In the genomic region with DNA sequence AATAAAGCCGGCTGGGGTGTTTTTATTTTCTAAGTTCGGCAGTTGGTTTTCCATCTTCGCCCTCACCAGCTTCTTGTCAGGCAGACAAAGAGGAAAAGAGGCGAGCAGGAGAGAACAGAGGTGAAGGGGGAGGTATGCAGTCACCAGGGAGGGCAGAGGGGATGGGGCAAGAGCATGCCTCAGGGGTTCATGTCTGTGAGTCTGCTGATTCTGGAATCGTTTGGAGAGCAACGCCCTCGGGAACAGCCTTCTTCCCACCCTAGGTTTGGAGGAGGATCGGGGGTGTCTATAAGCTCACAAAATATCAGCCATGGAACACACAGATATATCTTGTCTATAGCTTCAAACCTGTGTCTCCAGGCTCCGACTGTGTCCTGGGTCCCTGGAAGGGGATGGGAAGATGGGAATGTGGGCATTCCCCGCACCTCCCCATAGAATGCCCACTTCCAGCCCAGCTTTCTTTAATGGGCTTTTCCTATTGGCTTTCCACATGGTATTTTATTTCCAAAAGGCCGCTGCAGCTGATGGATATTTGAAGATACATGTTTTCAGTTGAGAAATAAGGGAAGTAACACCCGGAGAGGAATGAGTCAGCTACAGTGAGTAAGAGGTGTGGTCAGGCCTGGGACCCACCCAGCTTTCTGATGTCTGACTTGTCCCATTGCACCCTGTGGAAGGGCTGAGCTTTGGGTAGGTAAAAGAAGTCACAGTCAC, we compare ENCODE assay signal across 9 cellular contexts.
DNase-seq lines count a peak whose midpoint lies in the region; ATAC-seq and TF ChIP-seq lines count a peak whose summit lies in the region.
"Had no signal": no experiment of that assay in that cellular context is flagged by ENCODE, and none has a peak within 500 bp of the region (broad histone marks: within the 10 kb centered on the region; RNA-seq: fewer than 3 reads in every experiment).

No MANE protein-coding gene starts in this region.

- peak overlapping the region in 1 of 2 donors; percentile 58 for H3K27ac ChIP-seq in left lung
- H3K27ac ChIP-seq: parathyroid adenoma had no signal

- no peak for TF ChIP-seq CTCF in left lung (IDR thresholded peaks at IDR 0.05)
- no peak for TF ChIP-seq CTCF in type B pancreatic cell (conservative IDR thresholded peaks at IDR 0.05)

- H3K36me3 ChIP-seq in left lung, result no peaks in the 10 kb centered on the region

- H3K4me1 ChIP-seq in left lung, result peaks cover 0 to 38% of the 10 kb centered on the region in 2 donors
- H3K4me1 ChIP-seq: parathyroid adenoma had no signal

- peaks cover 0 to 26% of the 10 kb centered on the region in 2 donors for H3K27me3 ChIP-seq in left lung

- H3K9me3 ChIP-seq in left lung, result peaks cover 0 to 12% of the 10 kb centered on the region in 2 donors

- peaks cover 37% of the 10 kb centered on the region for H3K27me3 Mint-ChIP-seq in type B pancreatic cell

- no peak overlapping the region for H3K27ac Mint-ChIP-seq in type B pancreatic cell

- ATAC-seq in left lung (peak; percentile 83), HG03439 (IDR thresholded peaks at IDR 0.05; ENCODE audit: unreplicated experiment) (no peak)

- no peak overlapping the region for H3K4me3 Mint-ChIP-seq in type B pancreatic cell

- H3K4me3 ChIP-seq in left lung, result no peak overlapping the region

- DNase-seq in AG08396 (ENCODE audit: low spot score), result peak; percentile 84
- peak; percentile 41 for DNase-seq in HK-2 (ENCODE audit: unreplicated experiment)
- peak; percentile 25 to 49 for DNase-seq in activated T-cell treated with anti-CD3 and anti-CD28 coated beads, Interleukin-2, amount 50 U/mL, for 48 hours
- peak in 1 of 2 donors; percentile 56 for DNase-seq in left lung
- no peak for DNase-seq in type B pancreatic cell (ENCODE audit: extremely low spot score, unreplicated experiment)
- DNase-seq in NCI-H128 (lab: John Stamatoyannopoulos, UW; ENCODE audit: unreplicated experiment), result no peak
- DNase-seq in Ammon's horn (ENCODE audit: low spot score), result no peak

- intact Hi-C loops in left lung (cut with DNase I), result no loop called here

- H3K9me3 Mint-ChIP-seq in type B pancreatic cell, result no peaks in the 10 kb centered on the region

- no peaks in the 10 kb centered on the region for H3K36me3 Mint-ChIP-seq in type B pancreatic cell

- H3K4me1 Mint-ChIP-seq in type B pancreatic cell (ENCODE audit: unreplicated experiment), result peaks cover 27% of the 10 kb centered on the region

Comparison
In these comparisons a context has a peak if more than half of its experiments do, and no peak if none do; other contexts are left out.
1. DNase-seq: peak in AG08396 (single experiment), HK-2 (single experiment) and activated T-cell treated with anti-CD3 and anti-CD28 coated beads, Interleukin-2, amount 50 U/mL, for 48 hours (2 of 2); none in type B pancreatic cell (single experiment), NCI-H128 (single experiment) and Ammon's horn (single experiment).